ENCODE assay signal across 21 cellular contexts in the genomic region with DNA sequence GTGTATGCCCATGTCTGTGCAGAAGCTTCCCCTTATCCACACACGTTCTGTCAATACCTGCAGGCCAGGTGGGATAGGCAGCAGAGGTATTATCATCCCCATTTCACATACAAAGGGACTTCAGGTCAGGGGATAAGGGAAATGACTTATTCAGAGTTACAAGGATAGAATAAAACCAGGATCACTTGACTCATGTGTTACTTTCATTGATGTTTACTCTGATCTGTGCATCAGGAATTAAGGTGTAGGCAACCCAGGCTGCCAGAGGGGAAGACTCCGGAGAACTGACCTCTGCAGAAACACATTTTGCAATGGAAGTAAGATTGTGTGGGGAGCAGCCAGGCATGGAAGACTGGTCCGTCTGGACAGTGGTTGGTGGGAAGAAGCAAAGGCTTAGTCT.
"Had no signal": no experiment of that assay in that cellular context is flagged by ENCODE, and none has a peak within 500 bp of the region (broad histone marks: within the 10 kb centered on the region; RNA-seq: fewer than 3 reads in every experiment).

No MANE protein-coding gene starts in this region.

- H3K4me1 ChIP-seq: esophagus muscularis mucosa, lower lobe of right lung, pancreas, right lobe of liver, transverse colon, upper lobe of right lung, uterus had no signal

- FAIRE-seq: frontal cortex, pancreas, small intestine had no signal

- ATAC-seq: effector memory CD8-positive, alpha-beta T cell; left ventricle myocardium superior; lower lobe of right lung; natural killer cell; pancreas; right lobe of liver; stimulated activated naive B cell treated with anti-CD40 and anti-IgM and Interleukin-4, amounts not matched to agents 10 μg/mL and 1 μg/mL and 100 μg/mL, for 72 hours; upper lobe of right lung had no signal

- DNase-seq: cortex of kidney; effector memory CD8-positive, alpha-beta T cell; hypothalamus; immature natural killer cell; islet precursor cell; left ventricle myocardium superior; lower lobe of right lung; natural killer cell; pancreas; right lobe of liver; small intestine; stimulated activated CD4-positive, alpha-beta T cell treated with anti-CD3 and anti-CD28 coated beads, Interleukin-15, amount 100 ng/mL, for 24 hours; stimulated activated CD4-positive, alpha-beta T cell treated with anti-CD3 and anti-CD28 coated beads, Interleukin-2, amount 100 ng/mL, for 48 hours; stimulated activated naive B cell treated with anti-CD40 and anti-IgM and Interleukin-4, amounts not matched to agents 10 μg/mL and 1 μg/mL and 100 μg/mL, for 72 hours; transverse colon; upper lobe of right lung; uterus had no signal

- H3K36me3 ChIP-seq: esophagus muscularis mucosa, lower lobe of right lung, neutrophil, pancreas, right lobe of liver, suprapubic skin, transverse colon, upper lobe of right lung, uterus had no signal

- H3K9me3 ChIP-seq: esophagus muscularis mucosa, lower lobe of right lung, neutrophil, pancreas, right lobe of liver, suprapubic skin, transverse colon, upper lobe of right lung, uterus had no signal

- H3K27me3 ChIP-seq: pancreas, right lobe of liver, uterus had no signal

- H3K4me3 ChIP-seq: esophagus muscularis mucosa, lower lobe of right lung, pancreas, right lobe of liver, suprapubic skin, transverse colon, upper lobe of right lung, uterus had no signal

- H3K27ac ChIP-seq: esophagus muscularis mucosa, lower lobe of right lung, neutrophil, pancreas, right lobe of liver, suprapubic skin, transverse colon, upper lobe of right lung, uterus had no signal
